13 cellular contexts compared by ENCODE assay signal in the genomic region with DNA sequence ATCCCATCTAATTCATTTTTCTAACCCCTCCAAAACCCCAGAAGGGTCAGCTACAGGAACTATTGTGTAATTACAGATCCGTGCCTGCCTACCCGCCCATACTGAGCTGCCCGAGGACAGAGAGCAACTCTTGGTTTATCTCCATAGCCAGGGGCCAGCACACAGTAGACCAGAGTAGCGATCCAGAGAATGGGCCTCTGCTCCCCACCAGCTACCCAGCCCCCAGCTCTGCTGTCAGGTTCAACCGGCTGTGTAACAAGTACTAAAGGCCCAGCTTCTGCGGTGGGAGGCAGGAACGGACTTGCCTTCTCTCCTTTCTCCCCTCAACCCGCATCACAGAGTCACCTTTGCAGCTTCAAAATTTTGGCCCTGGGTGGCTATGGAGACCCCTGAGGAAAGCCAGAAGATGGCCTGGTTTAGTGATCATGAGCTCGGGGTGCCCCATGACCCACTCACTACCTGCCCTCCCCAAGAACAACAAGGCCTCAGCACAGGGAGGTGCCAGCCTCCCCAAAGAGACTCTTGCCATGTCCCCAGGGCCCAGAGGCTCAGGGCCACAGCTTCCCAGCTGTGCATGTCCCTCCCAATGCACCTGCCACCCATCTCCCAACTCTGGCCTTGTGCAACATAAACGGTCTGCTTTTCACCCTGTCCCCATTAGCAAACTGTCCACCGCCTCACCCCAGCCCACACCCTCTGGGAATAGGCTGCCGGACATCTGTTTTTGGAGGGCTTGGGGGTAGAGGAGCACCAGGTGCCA. TPM values are rescaled to one million over a fixed set of nuclear protein-coding genes. Genes with fewer than 3 reads are reported as not detected.
DNase-seq lines count a peak whose midpoint lies in the region; ATAC-seq and TF ChIP-seq lines count a peak whose summit lies in the region.
"Had no signal": no experiment of that assay in that cellular context is flagged by ENCODE, and none has a peak within 500 bp of the region (broad histone marks: within the 10 kb centered on the region; RNA-seq: fewer than 3 reads in every experiment).

No MANE protein-coding gene starts in this region.

- H3K27me3 Mint-ChIP-seq in MCF 10A (ENCODE audit: insufficient read depth, unreplicated experiment), result no peaks in the 10 kb centered on the region
- H3K27me3 Mint-ChIP-seq in naive thymus-derived CD4-positive, alpha-beta T cell, result no peaks in the 10 kb centered on the region

- no peak for ATAC-seq in naive thymus-derived CD4-positive, alpha-beta T cell
- ATAC-seq in GM21381 (IDR thresholded peaks at IDR 0.05; ENCODE audit: unreplicated experiment) (no peak), HG02884 (IDR thresholded peaks at IDR 0.05; ENCODE audit: unreplicated experiment) (no peak)

- POLR2A ChIA-PET in MCF 10A (lab: Yijun Ruan, JAX), result interaction anchor here (0.6 to 1.1 kb wide), 2 partner anchors 55 to 68 kb away, joined by 3 read pairs; no protein-coding TSS in a partner anchor
- POLR2A ChIA-PET in naive thymus-derived CD4-positive, alpha-beta T cell (lab: Charles Lee), result interaction anchor here (0.5 to 1.6 kb wide), 2 partner anchors 54 to 1131 kb away, joined by 3 to 4 read pairs; a partner anchor contains a TSS

- H3K27ac ChIP-seq in breast epithelium (peak overlapping the region in 1 of 2 donors; percentile 58), caudate nucleus (ENCODE audit: low read depth, low read length) (peak overlapping the region; percentile 75), transverse colon (no peak overlapping the region)
- no peak overlapping the region for H3K27ac ChIP-seq in naive thymus-derived CD4-positive, alpha-beta T cell (ENCODE audit: low read depth, low read length)
- H3K27ac ChIP-seq: neutrophil had no signal

- peaks cover 58% of the 10 kb centered on the region for H3K36me3 Mint-ChIP-seq in MCF 10A (ENCODE audit: insufficient read depth, unreplicated experiment)
- H3K36me3 Mint-ChIP-seq in naive thymus-derived CD4-positive, alpha-beta T cell, result peaks cover 11 to 55% (median 24%) of the 10 kb centered on the region in 5 donors

- no peaks in the 10 kb centered on the region for H3K9me3 Mint-ChIP-seq in MCF 10A (ENCODE audit: unreplicated experiment)
- H3K9me3 Mint-ChIP-seq in naive thymus-derived CD4-positive, alpha-beta T cell, result no peaks in the 10 kb centered on the region

- TF ChIP-seq EP300 in transverse colon (IDR thresholded peaks at IDR 0.05; ENCODE audit: low read depth), result no peak

- DNase-seq in MCF 10A (ENCODE audit: unreplicated experiment) (no peak), breast epithelium (ENCODE audit: low spot score in 2 of 2) (no peak), caudate nucleus (lab: John Stamatoyannopoulos, UW) (no peak), transverse colon (peak; percentile 4)
- no peak for DNase-seq in naive thymus-derived CD4-positive, alpha-beta T cell
- no peak for DNase-seq in stimulated activated CD4-positive, alpha-beta T cell treated with anti-CD3 and anti-CD28 coated beads, Interleukin-4, amount 100 ng/mL, for 24 hours
- DNase-seq: activated CD4-positive, CD25-positive, alpha-beta regulatory T cell treated with anti-CD3 and anti-CD28 coated beads, Interleukin-2, amount 50 U/mL, for 72 hours had no signal

- H3K4me3 ChIP-seq in breast epithelium (no peak overlapping the region), transverse colon (no peak overlapping the region)
- H3K4me3 ChIP-seq in naive thymus-derived CD4-positive, alpha-beta T cell (ENCODE audit: low read length), result no peak overlapping the region

- intact Hi-C loops in MCF 10A (cut with micrococcal nuclease) (no loop called here), breast epithelium (cut with DNase I; ENCODE audit: low total_unique reads) (no loop called here), transverse colon (cut with DNase I; ENCODE audit: low total_unique reads) (no loop called here)
- intact Hi-C loops in naive thymus-derived CD4-positive, alpha-beta T cell (cut with micrococcal nuclease), result loop anchor here in 1 of 2 donors (10.0 kb wide), 1 partner anchor 248 kb away; a partner anchor contains a TSS

- WGBS in transverse colon (ENCODE audit: low coverage in 1 of 2), 2 donors, result 75 to 83% methylated on average over 2 to 12 of the region's 12 CpGs

- H3K4me1 ChIP-seq in breast epithelium (peaks cover 7 to 20% of the 10 kb centered on the region in 2 donors), transverse colon (peaks cover 19 to 48% (median 27%) of the 10 kb centered on the region in 4 donors)
- peaks cover 30 to 48% of the 10 kb centered on the region in 2 donors for H3K4me1 ChIP-seq in naive thymus-derived CD4-positive, alpha-beta T cell (ENCODE audit: control insufficient read depth in 2 of 2, insufficient read depth in 2 of 2, low read length in 2 of 2)

- in situ Hi-C loops in transverse colon (cut with MboI; ENCODE audit: low pct_ligation_motif_present in 1 of 4, low pct_unique_long_range_greater_than_20kb in 1 of 4, low sequenced_read_pairs in 3 of 4), result no loop called here

- TF ChIP-seq CTCF in MCF 10A (IDR thresholded peaks at IDR 0.05; ENCODE audit: unreplicated experiment), result no peak
- TF ChIP-seq CTCF in breast epithelium (IDR thresholded peaks at IDR 0.05), result no peak
- TF ChIP-seq CTCF in transverse colon (IDR thresholded peaks at IDR 0.05), result no peak

- H3K4me1 Mint-ChIP-seq in MCF 10A (ENCODE audit: insufficient read depth, unreplicated experiment), result peaks cover 4% of the 10 kb centered on the region
- peaks cover 57 to 90% (median 75%) of the 10 kb centered on the region in 7 donors for H3K4me1 Mint-ChIP-seq in naive thymus-derived CD4-positive, alpha-beta T cell

- H3K36me3 ChIP-seq in breast epithelium, result no peaks in the 10 kb centered on the region
- peaks cover 0 to 55% (median 20%) of the 10 kb centered on the region in 3 experiments for H3K36me3 ChIP-seq in naive thymus-derived CD4-positive, alpha-beta T cell (ENCODE audit: control insufficient read depth in 2 of 3, insufficient read depth in 3 of 3, low read length in 3 of 3)
- peaks cover 0 to 40% (median 13%) of the 10 kb centered on the region in 4 donors for H3K36me3 ChIP-seq in transverse colon

- H3K27me3 ChIP-seq in breast epithelium (no peaks in the 10 kb centered on the region), transverse colon (no peaks in the 10 kb centered on the region)
- no peaks in the 10 kb centered on the region for H3K27me3 ChIP-seq in naive thymus-derived CD4-positive, alpha-beta T cell (ENCODE audit: control insufficient read depth in 2 of 2, insufficient read depth in 2 of 2, low read length in 2 of 2)

- TF ChIP-seq POLR2A in breast epithelium (IDR thresholded peaks at IDR 0.05), result no peak
- no peak for TF ChIP-seq POLR2A in transverse colon (IDR thresholded peaks at IDR 0.05)

- H3K27ac Mint-ChIP-seq in MCF 10A (ENCODE audit: low read depth, unreplicated experiment), result peak overlapping the region; percentile 63
- peak overlapping the region in 7 of 9 donors; percentile 65 to 82 (median 71) for H3K27ac Mint-ChIP-seq in naive thymus-derived CD4-positive, alpha-beta T cell

- CTCF ChIA-PET in MCF 10A (lab: Yijun Ruan, JAX), result interaction anchor here (0.7 to 4.3 kb wide), 4 partner anchors 7 to 234 kb away, joined by 3 to 25 read pairs (median 8); no protein-coding TSS in a partner anchor
- CTCF ChIA-PET in naive thymus-derived CD4-positive, alpha-beta T cell (lab: Charles Lee), result interaction anchor here (1.0 to 1.1 kb wide), 3 partner anchors 9 to 64 kb away, joined by 3 read pairs; no protein-coding TSS in a partner anchor

- H3K4me3 Mint-ChIP-seq in MCF 10A (ENCODE audit: unreplicated experiment), result no peak overlapping the region
- H3K4me3 Mint-ChIP-seq in naive thymus-derived CD4-positive, alpha-beta T cell, result peak overlapping the region in 2 of 10 donors; percentile 26 to 42

- BruUV-seq in MCF 10A (replicated peaks; lab: Mats Ljungman, UMichigan), result no TSS peak

- no peaks in the 10 kb centered on the region for H3K9me3 ChIP-seq in breast epithelium
- no peaks in the 10 kb centered on the region for H3K9me3 ChIP-seq in naive thymus-derived CD4-positive, alpha-beta T cell (ENCODE audit: control insufficient read depth in 2 of 3, low read length in 3 of 3)
- no peaks in the 10 kb centered on the region for H3K9me3 ChIP-seq in transverse colon
- H3K9me3 ChIP-seq: neutrophil had no signal

RNA-seq across cellular contexts. Expression of a gene that starts 5.7 kb away (rescaled TPM):
- 103 and 120 TPM in 2 replicates for total RNA-seq in MCF 10A (2022)
- total RNA-seq in breast epithelium, result 100 to 1,000 TPM in 1 of 3 donors, 10 to 100 TPM in 2; 85.9 to 129 (median 86.6) TPM
- 100 to 1,000 TPM; 203 to 517 (median 266) TPM for total RNA-seq in naive thymus-derived CD4-positive, alpha-beta T cell
- 100 to 1,000 TPM; 242 to 254 TPM for polyA plus RNA-seq in naive thymus-derived CD4-positive, alpha-beta T cell
- total RNA-seq in transverse colon, result 100 to 1,000 TPM; 160 to 923 (median 194) TPM

RNA-seq across cellular contexts. Expression of a gene that starts 18.0 kb away (rescaled TPM):
- total RNA-seq in MCF 10A (2022), result not detected in 2 replicates
- 1 to 10 TPM in 2 of 3 donors, under 1 TPM in 1; 0.29 to 6.9 (median 1.3) TPM for total RNA-seq in breast epithelium
- 10 to 100 TPM in 1 of 5 experiments, 1 to 10 TPM in 4; 4.2 to 99.1 (median 4.9) TPM for total RNA-seq in naive thymus-derived CD4-positive, alpha-beta T cell
- 10 to 100 TPM in 1 of 2 donors, 1 to 10 TPM in 1; 5.1 to 13.2 TPM for polyA plus RNA-seq in naive thymus-derived CD4-positive, alpha-beta T cell
- total RNA-seq in transverse colon, result 1 to 10 TPM in 2 of 4 donors, under 1 TPM in 1, not detected in 1; 0.55 to 2.4 (median 2.2) TPM
- total RNA-seq: HT-29 had no signal

RNA-seq across cellular contexts. Expression of a gene that starts 29.1 kb away (rescaled TPM):
- total RNA-seq in MCF 10A (2022) (not detected in 2 replicates), breast epithelium (not detected), transverse colon (not detected)
- total RNA-seq in naive thymus-derived CD4-positive, alpha-beta T cell, result 10 to 100 TPM in 1 of 5 experiments, 1 to 10 TPM in 1, not detected in 3; 3.2 to 12.3 TPM
- 1 to 10 TPM in 1 of 2 donors, not detected in 1; 9.7 TPM for polyA plus RNA-seq in naive thymus-derived CD4-positive, alpha-beta T cell
- total RNA-seq: HT-29, liver, ureter had no signal
- polyA plus RNA-seq: liver had no signal

RNA-seq across cellular contexts. Expression of a gene that starts 54.1 kb away (rescaled TPM):
- total RNA-seq in MCF 10A (2022) (0.09 TPM in 1 of 2 replicates, not detected in the other), breast epithelium (1 to 10 TPM in 2 of 3 donors, under 1 TPM in 1; 0.48 to 3.9 (median 1.9) TPM), transverse colon (10 to 100 TPM in 1 of 4 donors, 1 to 10 TPM in 3; 5.3 to 27.1 (median 7.5) TPM)
- total RNA-seq in naive thymus-derived CD4-positive, alpha-beta T cell, result 1 to 10 TPM in 1 of 5 experiments, under 1 TPM in 3, not detected in 1; 0.11 to 1.3 (median 0.34) TPM
- under 1 TPM in 1 of 2 donors, not detected in 1; 0.07 TPM for polyA plus RNA-seq in naive thymus-derived CD4-positive, alpha-beta T cell
